Comparison of ENCODE assay signal across 19 cellular contexts in genomic region chr4:99968330-99968729, GRCh38. TPM values are rescaled to one million over a fixed set of nuclear protein-coding genes. Genes with fewer than 3 reads are reported as not detected.
DNase-seq lines count a peak whose midpoint lies in the region; ATAC-seq, FAIRE-seq and TF ChIP-seq lines count a peak whose summit lies in the region.
"Had no signal": no experiment of that assay in that cellular context is flagged by ENCODE, and none has a peak within 500 bp of the region (broad histone marks: within the 10 kb centered on the region; RNA-seq: fewer than 3 reads in every experiment).

No MANE protein-coding gene starts in this region.

- CTCF ChIA-PET in AG04450 (lab: Charles Lee) (interaction anchor here (1.0 kb wide), 2 partner anchors 20 to 30 kb away, joined by 5 to 8 read pairs; no protein-coding TSS in a partner anchor), mammary epithelial cell (lab: Charles Lee; ENCODE audit: low non-redundant PET) (no interaction called here)

- intact Hi-C loops in mammary epithelial cell (cut with micrococcal nuclease) = no loop called here

- H3K4me2 ChIP-seq in mammary epithelial cell (ENCODE audit: insufficient read depth, low read depth, low read length) (no peak overlapping the region), keratinocyte (ENCODE audit: control insufficient read depth, extremely low read depth, insufficient read depth, low read depth, low read length) (peak overlapping the region; percentile 30)

- H3K27me3 ChIP-seq in AG04450 (ENCODE audit: control insufficient read depth, insufficient read depth, low read length) (no peaks in the 10 kb centered on the region), mammary epithelial cell (ENCODE audit: insufficient read depth, low read length) (no peaks in the 10 kb centered on the region), keratinocyte (ENCODE audit: control insufficient read depth, extremely low read depth, insufficient read depth, low read length) (no peaks in the 10 kb centered on the region)
- H3K27me3 ChIP-seq: BE2C, ovary, Peyer's patch had no signal

- DNase-seq in AG04450 (ENCODE audit: low read depth, low spot score) (peak; percentile 76), HS-5 (ENCODE audit: low read depth) (peak; percentile 78), mammary epithelial cell (peak; percentile 47), keratinocyte (ENCODE audit: low read depth, low spot score) (no peak), nucleus accumbens (lab: John Stamatoyannopoulos, UW) (no peak), NCI-H1930 (lab: John Stamatoyannopoulos, UW) (no peak)
- DNase-seq in stimulated activated CD4-positive, alpha-beta T cell treated with anti-CD3 and anti-CD28 coated beads, Interleukin-2, amount 100 ng/mL, for 24 hours = no peak
- DNase-seq: activated naive CD4-positive, alpha-beta T cell treated with anti-CD3 and anti-CD28 coated beads, Interleukin-2, amount 50 U/mL, for 16 hours; BE2C; lower lobe of right lung; NCI-H510A; ovary; Peyer's patch; stimulated activated CD4-positive, alpha-beta T cell treated with anti-CD3 and anti-CD28 coated beads, Interleukin-1b, Interleukin-23, amount 100 ng/mL, for 48 hours had no signal

- H3K4me3 ChIP-seq in AG04450 (ENCODE audit: low read depth, low read length) (no peak overlapping the region), mammary epithelial cell (replicated peaks in 1 of 3; ENCODE audit: insufficient read depth in 1 of 3, low read depth in 2 of 3, low read length in 3 of 3) (no peak overlapping the region), keratinocyte (ENCODE audit: control insufficient read depth in 2 of 3, extremely low read depth in 1 of 3, insufficient read depth in 2 of 3, low read depth in 1 of 3, low read length in 3 of 3) (no peak overlapping the region)
- H3K4me3 ChIP-seq: coronary artery, lower lobe of right lung, ovary, Peyer's patch had no signal

- FAIRE-seq in keratinocyte (lab: Jason Lieb, UNC) = peak; percentile 95
- FAIRE-seq: TTC549 had no signal

- H2AFZ ChIP-seq in mammary epithelial cell (ENCODE audit: low read depth, low read length) (peak overlapping the region; percentile 24), keratinocyte (ENCODE audit: control insufficient read depth, low read length) (peak overlapping the region; percentile 55)

- peaks cover 7% of the 10 kb centered on the region for H3K4me1 ChIP-seq in mammary epithelial cell (ENCODE audit: insufficient read depth, low read length)
- H3K4me1 ChIP-seq in keratinocyte (ENCODE audit: control insufficient read depth, extremely low read depth, insufficient read depth, low read length) = peaks cover 12% of the 10 kb centered on the region
- H3K4me1 ChIP-seq: BE2C, lower lobe of right lung, Peyer's patch had no signal

- no peaks in the 10 kb centered on the region for H3K9me1 ChIP-seq in keratinocyte (ENCODE audit: control insufficient read depth, extremely low read depth, insufficient read depth, low read length)

- POLR2A ChIA-PET in AG04450 (lab: Yijun Ruan, JAX) = interaction anchor here (0.6 to 1.1 kb wide), 4 partner anchors 18 to 29 kb away, joined by 3 to 15 read pairs (median 5); partner anchors contain the start of genes DNAJB14 and H2AZ1

- H4K20me1 ChIP-seq in mammary epithelial cell (ENCODE audit: insufficient read depth, low read length) (no peaks in the 10 kb centered on the region), keratinocyte (ENCODE audit: control insufficient read depth, extremely low read depth, insufficient read depth, low read length) (no peaks in the 10 kb centered on the region)

- no peaks in the 10 kb centered on the region for H3K36me3 ChIP-seq in mammary epithelial cell (ENCODE audit: insufficient read depth, low read length)
- no peaks in the 10 kb centered on the region for H3K36me3 ChIP-seq in keratinocyte (ENCODE audit: control insufficient read depth in 2 of 2, extremely low read depth in 1 of 2, insufficient read depth in 2 of 2, low read length in 2 of 2)
- H3K36me3 ChIP-seq: BE2C, lower lobe of right lung, ovary, Peyer's patch had no signal

- no peak for ATAC-seq in HG02938 (IDR thresholded peaks at IDR 0.05; ENCODE audit: unreplicated experiment)
- ATAC-seq: lower lobe of right lung; stimulated activated memory B cell treated with anti-CD40 and anti-IgM and Interleukin-4, amounts not matched to agents 10 μg/mL and 1 μg/mL and 100 μg/mL, for 72 hours had no signal

- H3K9ac ChIP-seq in mammary epithelial cell (ENCODE audit: insufficient read depth, low read length) (no peak overlapping the region), keratinocyte (ENCODE audit: control insufficient read depth, extremely low read depth, insufficient read depth, low read length) (peak overlapping the region; percentile 5)

- BruUV-seq in mammary epithelial cell (replicated peaks; lab: Mats Ljungman, UMichigan) = no TSS peak

- TF ChIP-seq CTCF in AG04450 (IDR thresholded peaks at IDR 0.05; ENCODE audit: low read depth, low read length) = no peak
- TF ChIP-seq CTCF in mammary epithelial cell (conservative IDR thresholded peaks at IDR 0.05 in 1 of 2, IDR thresholded peaks at IDR 0.05 in 1 of 2; ENCODE audit: extremely low read depth in 1 of 2, insufficient read depth in 1 of 2, low read depth in 1 of 2, low read length in 2 of 2) = no peak
- TF ChIP-seq CTCF in keratinocyte (optimal IDR thresholded peaks at IDR 0.05 in 1 of 3, IDR thresholded peaks at IDR 0.05 in 1 of 3, conservative IDR thresholded peaks at IDR 0.05 in 1 of 3; ENCODE audit: extremely low read depth in 1 of 3, insufficient read depth in 2 of 3, low read length in 3 of 3) = no peak

- in situ Hi-C loops in mammary epithelial cell (cut with MboI; ENCODE audit: low sequenced_read_pairs in 2 of 2) = no loop called here

- H3K27ac ChIP-seq in AG04450 (ENCODE audit: low read depth, low read length) = peak overlapping the region; percentile 88
- H3K27ac ChIP-seq in mammary epithelial cell (ENCODE audit: insufficient read depth, low read depth, low read length) = no peak overlapping the region
- no peak overlapping the region for H3K27ac ChIP-seq in keratinocyte (ENCODE audit: control insufficient read depth, insufficient read depth, low read length)
- H3K27ac ChIP-seq: coronary artery, HL-60, lower lobe of right lung, ovary, Peyer's patch had no signal

- H3K79me2 ChIP-seq in mammary epithelial cell (ENCODE audit: insufficient read depth, low read length) (no peaks in the 10 kb centered on the region), keratinocyte (ENCODE audit: control insufficient read depth, insufficient read depth, low read length) (no peaks in the 10 kb centered on the region)

- H3K9me3 ChIP-seq in AG04450 (ENCODE audit: control insufficient read depth, insufficient read depth, low read length) (no peaks in the 10 kb centered on the region; the same call in 1 of the 2 replicates), mammary epithelial cell (replicated peaks; ENCODE audit: insufficient read depth, low read length) (no peaks in the 10 kb centered on the region), keratinocyte (ENCODE audit: control insufficient read depth, low read depth, low read length) (no peaks in the 10 kb centered on the region)
- H3K9me3 ChIP-seq: BE2C, lower lobe of right lung, ovary, Peyer's patch had no signal

- 40% methylated on average over 1 of the region's 1 CpG for WGBS in mammary epithelial cell (ENCODE audit: low coverage, missing lambda C conversion rate)

- dilution Hi-C loops in mammary epithelial cell (cut with HindIII; ENCODE audit: low sequenced_read_pairs) (no loop called here), keratinocyte (cut with MboI; ENCODE audit: extremely low pct_ligation_motif_present, low sequenced_read_pairs) (no loop called here)

RNA-seq across cellular contexts. Expression of gene H2AZ1, which starts 18.3 kb away (rescaled TPM):
- polyA plus RNA-seq in AG04450 (2011; rRNA removed) (355 and 447 TPM in 2 replicates), mammary epithelial cell (793 TPM), keratinocyte (169 to 452 TPM (median 419 TPM) in 3 replicates)
- polyA minus RNA-seq in AG04450 (2011; rRNA and poly(A)+ RNA removed) = 154 and 158 TPM in 2 replicates
- 100 to 1,000 TPM; 121 to 323 TPM for total RNA-seq in mammary epithelial cell
- polyA minus RNA-seq in mammary epithelial cell (186 TPM), keratinocyte (40.0 to 225 TPM (median 97.8 TPM) in 3 replicates)
- 320 TPM for polyA plus RNA-seq in keratinocyte (2011; ENCODE audit: low read depth)
- 194 and 267 TPM in 2 replicates for polyA plus RNA-seq in keratinocyte (2011; cell fraction: cytosol; rRNA removed)
- polyA plus RNA-seq in keratinocyte (2011; cell fraction: nucleus; rRNA removed) = 77.8 and 102 TPM in 2 replicates
- polyA plus RNA-seq in keratinocyte (2012; ENCODE audit: low replicate concordance) = 252 and 432 TPM in 2 replicates
- 110 TPM for polyA minus RNA-seq in keratinocyte (2011; cell fraction: cytosol; rRNA and poly(A)+ RNA removed)
- polyA minus RNA-seq in keratinocyte (2011; cell fraction: nucleus; rRNA and poly(A)+ RNA removed) = 22.7 and 27.8 TPM in 2 replicates

RNA-seq across cellular contexts. Expression of gene DNAJB14, which starts 21.9 kb away (rescaled TPM):
- polyA plus RNA-seq in AG04450 (2011; rRNA removed) (13.1 and 21.3 TPM in 2 replicates), mammary epithelial cell (26.3 TPM), keratinocyte (10.7 to 17.9 TPM (median 17.1 TPM) in 3 replicates)
- polyA minus RNA-seq in AG04450 (2011; rRNA and poly(A)+ RNA removed) = 7.7 and 20.5 TPM in 2 replicates
- 10 to 100 TPM; 50.0 to 50.2 TPM for total RNA-seq in mammary epithelial cell
- polyA minus RNA-seq in mammary epithelial cell (12.5 TPM), keratinocyte (1.2 to 28.1 TPM (median 19.5 TPM) in 3 replicates)
- polyA plus RNA-seq in keratinocyte (2011; ENCODE audit: low read depth) = 54.1 TPM
- 5.5 and 7.8 TPM in 2 replicates for polyA plus RNA-seq in keratinocyte (2011; cell fraction: cytosol; rRNA removed)
- polyA plus RNA-seq in keratinocyte (2011; cell fraction: nucleus; rRNA removed) = 30.1 and 33.6 TPM in 2 replicates
- polyA plus RNA-seq in keratinocyte (2012; ENCODE audit: low replicate concordance) = 32.6 and 33.5 TPM in 2 replicates
- 27.0 TPM for polyA minus RNA-seq in keratinocyte (2011; cell fraction: cytosol; rRNA and poly(A)+ RNA removed)
- 27.6 and 48.1 TPM in 2 replicates for polyA minus RNA-seq in keratinocyte (2011; cell fraction: nucleus; rRNA and poly(A)+ RNA removed)

Comparison
In these comparisons a context has a peak if more than half of its experiments do, and no peak if none do; other contexts are left out.
1. DNase-seq: peak in AG04450 (single experiment), HS-5 (single experiment) and mammary epithelial cell (single experiment); none in keratinocyte (single experiment), stimulated activated CD4-positive, alpha-beta T cell treated with anti-CD3 and anti-CD28 coated beads, Interleukin-2, amount 100 ng/mL, for 24 hours (0 of 2), nucleus accumbens (0 of 56) and NCI-H1930 (0 of 2).